9 cellular contexts compared by ENCODE assay signal in the genomic region with DNA sequence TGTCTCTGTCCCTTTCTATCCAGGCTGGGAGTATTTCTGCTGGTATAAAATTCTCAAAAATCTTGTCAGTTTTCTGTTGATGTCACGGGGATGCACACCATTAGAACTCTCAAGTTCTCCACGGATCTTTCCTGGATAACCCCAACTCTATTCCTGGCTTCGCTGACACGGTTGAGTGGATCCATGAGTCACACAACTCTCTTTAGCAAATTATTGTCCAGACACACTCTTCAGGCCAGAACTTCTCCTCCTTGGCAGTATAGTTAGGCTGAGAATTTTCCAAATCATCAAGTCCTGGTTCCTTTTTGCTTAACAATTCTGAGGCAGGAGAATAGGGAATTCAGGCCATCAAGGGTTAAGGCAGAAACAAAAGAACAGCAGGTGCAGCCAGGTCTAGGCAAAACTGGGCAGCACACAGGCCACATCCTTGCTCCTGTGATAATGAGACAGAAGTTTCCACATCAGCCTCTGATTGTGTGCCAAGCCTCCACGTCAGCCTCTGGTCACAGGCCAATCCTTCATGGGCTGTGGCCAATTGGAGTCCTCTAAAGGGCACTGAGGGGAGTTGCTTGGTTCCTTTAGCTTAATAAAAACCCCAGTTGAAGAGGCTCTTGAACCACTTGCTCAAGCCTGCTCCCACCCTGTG. TPM values are rescaled to one million over a fixed set of nuclear protein-coding genes. Genes with fewer than 3 reads are reported as not detected.
DNase-seq lines count a peak whose midpoint lies in the region; ATAC-seq and TF ChIP-seq lines count a peak whose summit lies in the region.
"Had no signal": no experiment of that assay in that cellular context is flagged by ENCODE, and none has a peak within 500 bp of the region (broad histone marks: within the 10 kb centered on the region; RNA-seq: fewer than 3 reads in every experiment).

No MANE protein-coding gene starts in this region.

- no peaks in the 10 kb centered on the region for H4K20me1 ChIP-seq in PC-9 (ENCODE audit: insufficient read depth)

- H3K4me3 ChIP-seq in PC-9 (no peak overlapping the region), esophagus (ENCODE audit: low read depth in 1 of 2, low read length in 2 of 2) (no peak overlapping the region), mucosa of stomach (ENCODE audit: low read length) (no peak overlapping the region)

- no peak overlapping the region for H3K4me2 ChIP-seq in PC-9

- WGBS in esophagus, 2 donors: 17 to 28% methylated on average over 5 of the region's 5 CpGs

- H3K36me3 ChIP-seq in PC-9 (ENCODE audit: low read depth): no peaks in the 10 kb centered on the region
- no peaks in the 10 kb centered on the region for H3K36me3 ChIP-seq in esophagus (ENCODE audit: control insufficient read depth in 2 of 2, insufficient read depth in 2 of 2, low read length in 1 of 2)
- no peaks in the 10 kb centered on the region for H3K36me3 ChIP-seq in mucosa of stomach (ENCODE audit: control insufficient read depth, insufficient read depth, low read length)

- peaks cover 5% of the 10 kb centered on the region for H3K4me1 Mint-ChIP-seq in activated CD4-positive, alpha-beta T cell treated with anti-CD3 and anti-CD28 coated beads for 36 hours
- H3K4me1 Mint-ChIP-seq in glutamatergic neuron (ENCODE audit: low read depth, unreplicated experiment): no peaks in the 10 kb centered on the region
- H3K4me1 Mint-ChIP-seq: mesothelial cell of epicardium had no signal

- intact Hi-C loops in PC-9 (cut with micrococcal nuclease; ENCODE audit: unreplicated experiment): loop anchor here (5.0 kb wide), 1 partner anchor 553 kb away; no protein-coding TSS in a partner anchor
- intact Hi-C loops in activated CD4-positive, alpha-beta T cell treated with anti-CD3 and anti-CD28 coated beads for 36 hours (cut with DNase I, micrococcal nuclease): no loop called here

- no peak overlapping the region for H3K4me3 Mint-ChIP-seq in activated CD4-positive, alpha-beta T cell treated with anti-CD3 and anti-CD28 coated beads for 36 hours
- no peak overlapping the region for H3K4me3 Mint-ChIP-seq in glutamatergic neuron (ENCODE audit: unreplicated experiment)
- H3K4me3 Mint-ChIP-seq: mesothelial cell of epicardium had no signal

- no peaks in the 10 kb centered on the region for H3K27me3 Mint-ChIP-seq in activated CD4-positive, alpha-beta T cell treated with anti-CD3 and anti-CD28 coated beads for 36 hours
- peaks cover 2% of the 10 kb centered on the region for H3K27me3 Mint-ChIP-seq in glutamatergic neuron (ENCODE audit: unreplicated experiment)

- H3K9me2 ChIP-seq in PC-9 (ENCODE audit: insufficient read depth): no peaks in the 10 kb centered on the region

- H3F3A ChIP-seq in PC-9 (ENCODE audit: insufficient read depth, low read depth): peaks cover 4% of the 10 kb centered on the region

- H3K4me1 ChIP-seq in PC-9 (replicated peaks; ENCODE audit: insufficient read depth): no peaks in the 10 kb centered on the region
- H3K4me1 ChIP-seq in esophagus (ENCODE audit: control insufficient read depth in 2 of 2, insufficient read depth in 2 of 2, low read length in 1 of 2): no peaks in the 10 kb centered on the region
- peaks cover 12% of the 10 kb centered on the region for H3K4me1 ChIP-seq in mucosa of stomach (ENCODE audit: control insufficient read depth, insufficient read depth, low read length)

- peak; percentile 69 for DNase-seq in H4 (ENCODE audit: low spot score)
- DNase-seq in PC-9: peak; percentile 21 to 49
- DNase-seq in activated CD4-positive, alpha-beta T cell treated with anti-CD3 and anti-CD28 coated beads for 36 hours: no peak
- no peak for DNase-seq in T-helper 1 cell
- DNase-seq in KBM-7: no peak
- DNase-seq in glutamatergic neuron: no peak

- POLR2A ChIA-PET in PC-9 (lab: Charles Lee; ENCODE audit: unreplicated experiment): no interaction called here
- POLR2A ChIA-PET in activated CD4-positive, alpha-beta T cell treated with anti-CD3 and anti-CD28 coated beads for 36 hours (lab: Charles Lee): no interaction called here

- H3K27ac ChIP-seq in PC-9: no peak overlapping the region
- peak overlapping the region; percentile 22 to 79 for H3K27ac ChIP-seq in esophagus (ENCODE audit: low read depth in 2 of 2, low read length in 1 of 2)

- in situ Hi-C loops in KBM-7 (cut with MboI; ENCODE audit: low pct_unique_long_range_greater_than_20kb, low sequenced_read_pairs): no loop called here

- no peak for ATAC-seq in activated CD4-positive, alpha-beta T cell treated with anti-CD3 and anti-CD28 coated beads for 36 hours

- no peaks in the 10 kb centered on the region for H3K79me2 ChIP-seq in PC-9 (ENCODE audit: low read depth)

- no peak overlapping the region for H3K27ac Mint-ChIP-seq in activated CD4-positive, alpha-beta T cell treated with anti-CD3 and anti-CD28 coated beads for 36 hours
- H3K27ac Mint-ChIP-seq in glutamatergic neuron (ENCODE audit: unreplicated experiment): no peak overlapping the region
- H3K27ac Mint-ChIP-seq: mesothelial cell of epicardium had no signal

- peaks cover 2% of the 10 kb centered on the region for H3K36me3 Mint-ChIP-seq in activated CD4-positive, alpha-beta T cell treated with anti-CD3 and anti-CD28 coated beads for 36 hours (ENCODE audit: low read depth)
- no peaks in the 10 kb centered on the region for H3K36me3 Mint-ChIP-seq in glutamatergic neuron (ENCODE audit: unreplicated experiment)

- CTCF ChIA-PET in PC-9 (lab: Charles Lee): no interaction called here
- CTCF ChIA-PET in activated CD4-positive, alpha-beta T cell treated with anti-CD3 and anti-CD28 coated beads for 36 hours (lab: Charles Lee): interaction anchor here (0.7 kb wide), 1 partner anchor 94 kb away, joined by 3 read pairs; no protein-coding TSS in a partner anchor

- H3K27me3 ChIP-seq in PC-9 (ENCODE audit: insufficient read depth, low read depth) (no peaks in the 10 kb centered on the region), esophagus (ENCODE audit: control insufficient read depth in 1 of 2, insufficient read depth in 2 of 2, low read length in 2 of 2) (no peaks in the 10 kb centered on the region), mucosa of stomach (ENCODE audit: control insufficient read depth, insufficient read depth, low read length) (no peaks in the 10 kb centered on the region)

- no TSS peak for BruUV-seq in PC-9 (replicated peaks; lab: Mats Ljungman, UMichigan)

- H3K9ac ChIP-seq in mucosa of stomach (ENCODE audit: low read length): peak overlapping the region; percentile 36

- no peaks in the 10 kb centered on the region for H3K9me3 ChIP-seq in PC-9 (ENCODE audit: insufficient read depth, low read depth)
- H3K9me3 ChIP-seq in esophagus (ENCODE audit: control insufficient read depth in 2 of 2, insufficient read depth in 1 of 2, low read depth in 1 of 2, low read length in 1 of 2): no peaks in the 10 kb centered on the region
- H3K9me3 ChIP-seq in mucosa of stomach (ENCODE audit: control insufficient read depth, low read length): no peaks in the 10 kb centered on the region

- no peaks in the 10 kb centered on the region for H3K9me3 Mint-ChIP-seq in activated CD4-positive, alpha-beta T cell treated with anti-CD3 and anti-CD28 coated beads for 36 hours (ENCODE audit: low read depth)
- peaks cover under 1% of the 10 kb centered on the region for H3K9me3 Mint-ChIP-seq in glutamatergic neuron (ENCODE audit: unreplicated experiment)
- H3K9me3 Mint-ChIP-seq: mesothelial cell of epicardium had no signal

- TF ChIP-seq CTCF in PC-9 (conservative IDR thresholded peaks at IDR 0.05) (no peak), glutamatergic neuron (IDR thresholded peaks at IDR 0.05; ENCODE audit: partially characterized antibody, unreplicated experiment) (no peak)

- no peak overlapping the region for H2AFZ ChIP-seq in PC-9

RNA-seq across cellular contexts. Expression of a gene that starts 5.7 kb away (rescaled TPM):
- total RNA-seq in H4 (2014; rRNA removed; shearing (Covaris generic)): 138 and 203 TPM in 2 replicates
- 31.8 and 34.4 TPM in 2 replicates for total RNA-seq in PC-9 (2021)
- 10 to 100 TPM; 20.7 to 38.0 TPM for polyA plus RNA-seq in esophagus
- 10 to 100 TPM; 59.0 to 67.0 TPM for total RNA-seq in activated CD4-positive, alpha-beta T cell treated with anti-CD3 and anti-CD28 coated beads for 36 hours
- total RNA-seq in glutamatergic neuron (ENCODE audit: unreplicated experiment): 39.4 TPM

Comparison
In these comparisons a context has a peak if more than half of its experiments do, and no peak if none do; other contexts are left out.
1. DNase-seq: peak in H4 (single experiment) and PC-9 (2 of 2); none in activated CD4-positive, alpha-beta T cell treated with anti-CD3 and anti-CD28 coated beads for 36 hours (single experiment), T-helper 1 cell (0 of 5), KBM-7 (single experiment) and glutamatergic neuron (single experiment).